Comparison of ENCODE assay signal across 19 cellular contexts in the genomic region with DNA sequence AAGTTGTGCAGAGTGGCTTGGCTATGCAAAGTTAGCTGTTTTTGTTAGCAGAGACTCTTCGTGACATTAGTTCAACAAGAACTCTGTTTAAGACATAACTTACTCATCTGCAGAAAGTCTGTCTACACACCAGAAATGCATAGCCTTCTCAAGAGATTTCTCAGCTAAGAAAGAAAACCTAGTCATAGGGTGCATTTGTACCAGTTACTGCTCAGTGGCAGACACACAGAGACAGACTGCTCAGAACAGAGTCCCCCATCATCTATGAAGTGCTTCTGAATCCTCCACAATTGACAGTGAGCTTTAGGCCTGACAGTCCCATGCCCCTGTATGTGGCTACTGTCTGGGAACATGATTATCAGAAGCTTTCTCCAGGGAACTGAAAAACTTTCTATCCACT. TPM values are rescaled to one million over a fixed set of nuclear protein-coding genes. Genes with fewer than 3 reads are reported as not detected.
DNase-seq lines count a peak whose midpoint lies in the region; ATAC-seq lines count a peak whose summit lies in the region.
"Had no signal": no experiment of that assay in that cellular context is flagged by ENCODE, and none has a peak within 500 bp of the region (broad histone marks: within the 10 kb centered on the region; RNA-seq: fewer than 3 reads in every experiment).

No MANE protein-coding gene starts in this region.

- H2BK15ac ChIP-seq in mesendoderm (replicated peaks; ENCODE audit: low read depth), result no peak overlapping the region

- H2BK5ac ChIP-seq in mesendoderm (ENCODE audit: low read length), result no peak overlapping the region

- DNase-seq in globus pallidus (ENCODE audit: low spot score) (peak; percentile 47), mesendoderm (no peak), kidney glomerular epithelial cell (lab: John Stamatoyannopoulos, UW) (no peak), HuH-7.5 (ENCODE audit: low spot score) (no peak), DMS79 (lab: John Stamatoyannopoulos, UW) (no peak)
- DNase-seq: CD4-positive, alpha-beta memory T cell; GF-D8; H7; KG1; NCI-H1048; NCI-H1694 treated with DMSO at 0.1 percent for 48 hours; NCI-H774; Right ventricle myocardium superior; SK-N-SH had no signal

- no CpG with 5 or more reads among the region's 1 CpG for WGBS in mesendoderm (ENCODE audit: extremely low coverage, insufficient coverage, low lambda C conversion rate)

- H3K79me1 ChIP-seq in mesendoderm (ENCODE audit: low read length), result no peaks in the 10 kb centered on the region

- H3K23ac ChIP-seq in mesendoderm (ENCODE audit: low read length), result no peak overlapping the region

- H3K4ac ChIP-seq in mesendoderm (ENCODE audit: low read depth, low read length), result no peak overlapping the region

- H3K27me3 ChIP-seq in stomach smooth muscle (ENCODE audit: control insufficient read depth in 1 of 2, insufficient read depth in 2 of 2, low read length in 2 of 2) (no peaks in the 10 kb centered on the region), mesendoderm (ENCODE audit: insufficient read depth, low read length, poor library complexity) (no peaks in the 10 kb centered on the region)

- H4K8ac ChIP-seq in mesendoderm (ENCODE audit: low read depth, low read length), result no peak overlapping the region

- H2BK120ac ChIP-seq in mesendoderm (ENCODE audit: low read depth, low read length), result no peak overlapping the region

- H3K27ac ChIP-seq in stomach smooth muscle (ENCODE audit: low read length) (peak overlapping the region; percentile 46), mesendoderm (ENCODE audit: low read depth, low read length) (no peak overlapping the region)
- H3K27ac ChIP-seq: A549 had no signal

- H3K56ac ChIP-seq in mesendoderm (ENCODE audit: low read length), result no peak overlapping the region

- H4K5ac ChIP-seq in mesendoderm (ENCODE audit: low read length), result no peak overlapping the region

- H3K36me3 ChIP-seq in stomach smooth muscle (ENCODE audit: control insufficient read depth in 2 of 2, insufficient read depth in 2 of 2, low read length in 2 of 2), result no peaks in the 10 kb centered on the region
- no peaks in the 10 kb centered on the region for H3K36me3 ChIP-seq in mesendoderm (ENCODE audit: control insufficient read depth, insufficient read depth, low read length)

- H3K4me3 ChIP-seq in stomach smooth muscle (ENCODE audit: low read length in 2 of 2), result no peak overlapping the region
- H3K4me3 ChIP-seq in mesendoderm (ENCODE audit: low read length), result no peak overlapping the region
- H3K4me3 ChIP-seq: A549 had no signal

- H3K4me1 ChIP-seq in stomach smooth muscle (ENCODE audit: control insufficient read depth, insufficient read depth, low read length) (peaks cover 44% of the 10 kb centered on the region), mesendoderm (ENCODE audit: control insufficient read depth, low read depth, low read length) (no peaks in the 10 kb centered on the region)

- H3K79me2 ChIP-seq in mesendoderm (ENCODE audit: control insufficient read depth, insufficient read depth, low read length), result no peaks in the 10 kb centered on the region

- ATAC-seq in GM18868 (IDR thresholded peaks at IDR 0.05; ENCODE audit: unreplicated experiment) (peak; percentile 61), HG02938 (IDR thresholded peaks at IDR 0.05; ENCODE audit: unreplicated experiment) (peak; percentile 30)
- ATAC-seq: A549, Panc1 had no signal

- H3K9me3 ChIP-seq in stomach smooth muscle (ENCODE audit: control insufficient read depth in 2 of 2, low read length in 2 of 2), result no peaks in the 10 kb centered on the region
- H3K9me3 ChIP-seq: A549, SK-N-SH had no signal

- H3K9ac ChIP-seq in stomach smooth muscle (ENCODE audit: low read length in 2 of 2), result no peak overlapping the region
- H3K9ac ChIP-seq in mesendoderm (ENCODE audit: low read length), result no peak overlapping the region
- H3K9ac ChIP-seq: SK-N-SH had no signal

- no peak overlapping the region for H3K4me2 ChIP-seq in mesendoderm (ENCODE audit: low read length)
- H3K4me2 ChIP-seq: A549, SK-N-SH had no signal

- H2AK5ac ChIP-seq in mesendoderm (ENCODE audit: low read length), result no peak overlapping the region

- no peak overlapping the region for H3K18ac ChIP-seq in mesendoderm (ENCODE audit: low read length)

RNA-seq across cellular contexts. Expression of a gene that starts 56.1 kb away (rescaled TPM):
- polyA plus RNA-seq in mesendoderm (2013, experiment 1 of 2), result not detected
- polyA plus RNA-seq in mesendoderm (2013, experiment 2 of 2), result not detected
- polyA plus RNA-seq: A549; CD4-positive, alpha-beta memory T cell; SK-N-SH had no signal
